Comparison of ENCODE assay signal across 2 cellular contexts in the genomic region with DNA sequence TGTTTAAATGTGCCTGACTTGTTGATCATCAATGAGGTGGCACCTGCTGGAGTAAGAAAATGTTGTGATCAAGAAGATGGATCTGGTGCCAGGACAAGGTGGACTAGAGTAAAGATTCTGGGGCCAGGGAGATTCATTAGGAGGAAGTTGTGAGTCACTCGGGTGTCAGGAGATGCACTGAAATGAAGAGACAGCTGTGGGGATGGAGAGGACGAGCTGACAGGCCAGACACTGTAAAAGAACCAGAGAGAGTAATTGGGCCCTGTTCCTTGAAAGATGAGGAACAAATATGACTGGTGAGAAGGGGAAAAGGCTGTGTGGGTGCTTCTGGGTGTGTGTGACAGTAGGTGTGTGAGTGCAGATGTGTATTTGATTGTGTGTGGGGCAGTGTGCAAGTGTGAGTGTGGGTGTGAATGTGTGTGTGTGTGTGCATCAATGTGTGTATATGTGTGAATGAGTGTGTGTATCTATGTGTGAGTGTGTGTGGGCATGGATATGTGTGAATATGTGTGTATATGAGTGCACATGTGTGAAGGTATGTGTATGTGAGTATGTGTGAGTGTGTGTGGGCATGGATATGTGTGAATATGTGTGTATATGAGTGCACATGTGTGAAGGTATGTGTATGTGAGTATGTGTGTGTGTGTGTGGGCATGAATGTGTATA.
TF ChIP-seq lines count a peak whose summit lies in the region.

No MANE protein-coding gene starts in this region.

TF ChIP-seq in GM23338, 12 proteins besides CTCF, POLR2A, EP300 and RAD21 (continued from another document):
- TF ChIP-seq, protein P1, sequence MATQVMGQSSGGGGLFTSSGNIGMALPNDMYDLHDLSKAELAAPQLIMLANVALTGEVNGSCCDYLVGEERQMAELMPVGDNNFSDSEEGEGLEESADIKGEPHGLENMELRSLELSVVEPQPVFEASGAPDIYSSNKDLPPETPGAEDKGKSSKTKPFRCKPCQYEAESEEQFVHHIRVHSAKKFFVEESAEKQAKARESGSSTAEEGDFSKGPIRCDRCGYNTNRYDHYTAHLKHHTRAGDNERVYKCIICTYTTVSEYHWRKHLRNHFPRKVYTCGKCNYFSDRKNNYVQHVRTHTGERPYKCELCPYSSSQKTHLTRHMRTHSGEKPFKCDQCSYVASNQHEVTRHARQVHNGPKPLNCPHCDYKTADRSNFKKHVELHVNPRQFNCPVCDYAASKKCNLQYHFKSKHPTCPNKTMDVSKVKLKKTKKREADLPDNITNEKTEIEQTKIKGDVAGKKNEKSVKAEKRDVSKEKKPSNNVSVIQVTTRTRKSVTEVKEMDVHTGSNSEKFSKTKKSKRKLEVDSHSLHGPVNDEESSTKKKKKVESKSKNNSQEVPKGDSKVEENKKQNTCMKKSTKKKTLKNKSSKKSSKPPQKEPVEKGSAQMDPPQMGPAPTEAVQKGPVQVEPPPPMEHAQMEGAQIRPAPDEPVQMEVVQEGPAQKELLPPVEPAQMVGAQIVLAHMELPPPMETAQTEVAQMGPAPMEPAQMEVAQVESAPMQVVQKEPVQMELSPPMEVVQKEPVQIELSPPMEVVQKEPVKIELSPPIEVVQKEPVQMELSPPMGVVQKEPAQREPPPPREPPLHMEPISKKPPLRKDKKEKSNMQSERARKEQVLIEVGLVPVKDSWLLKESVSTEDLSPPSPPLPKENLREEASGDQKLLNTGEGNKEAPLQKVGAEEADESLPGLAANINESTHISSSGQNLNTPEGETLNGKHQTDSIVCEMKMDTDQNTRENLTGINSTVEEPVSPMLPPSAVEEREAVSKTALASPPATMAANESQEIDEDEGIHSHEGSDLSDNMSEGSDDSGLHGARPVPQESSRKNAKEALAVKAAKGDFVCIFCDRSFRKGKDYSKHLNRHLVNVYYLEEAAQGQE (IDR thresholded peaks at IDR 0.05; ENCODE audit: unreplicated experiment) = no peak
- TF ChIP-seq, protein P2, sequence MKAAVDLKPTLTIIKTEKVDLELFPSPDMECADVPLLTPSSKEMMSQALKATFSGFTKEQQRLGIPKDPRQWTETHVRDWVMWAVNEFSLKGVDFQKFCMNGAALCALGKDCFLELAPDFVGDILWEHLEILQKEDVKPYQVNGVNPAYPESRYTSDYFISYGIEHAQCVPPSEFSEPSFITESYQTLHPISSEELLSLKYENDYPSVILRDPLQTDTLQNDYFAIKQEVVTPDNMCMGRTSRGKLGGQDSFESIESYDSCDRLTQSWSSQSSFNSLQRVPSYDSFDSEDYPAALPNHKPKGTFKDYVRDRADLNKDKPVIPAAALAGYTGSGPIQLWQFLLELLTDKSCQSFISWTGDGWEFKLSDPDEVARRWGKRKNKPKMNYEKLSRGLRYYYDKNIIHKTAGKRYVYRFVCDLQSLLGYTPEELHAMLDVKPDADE (IDR thresholded peaks at IDR 0.05) = no peak
- TF ChIP-seq, protein P3, sequence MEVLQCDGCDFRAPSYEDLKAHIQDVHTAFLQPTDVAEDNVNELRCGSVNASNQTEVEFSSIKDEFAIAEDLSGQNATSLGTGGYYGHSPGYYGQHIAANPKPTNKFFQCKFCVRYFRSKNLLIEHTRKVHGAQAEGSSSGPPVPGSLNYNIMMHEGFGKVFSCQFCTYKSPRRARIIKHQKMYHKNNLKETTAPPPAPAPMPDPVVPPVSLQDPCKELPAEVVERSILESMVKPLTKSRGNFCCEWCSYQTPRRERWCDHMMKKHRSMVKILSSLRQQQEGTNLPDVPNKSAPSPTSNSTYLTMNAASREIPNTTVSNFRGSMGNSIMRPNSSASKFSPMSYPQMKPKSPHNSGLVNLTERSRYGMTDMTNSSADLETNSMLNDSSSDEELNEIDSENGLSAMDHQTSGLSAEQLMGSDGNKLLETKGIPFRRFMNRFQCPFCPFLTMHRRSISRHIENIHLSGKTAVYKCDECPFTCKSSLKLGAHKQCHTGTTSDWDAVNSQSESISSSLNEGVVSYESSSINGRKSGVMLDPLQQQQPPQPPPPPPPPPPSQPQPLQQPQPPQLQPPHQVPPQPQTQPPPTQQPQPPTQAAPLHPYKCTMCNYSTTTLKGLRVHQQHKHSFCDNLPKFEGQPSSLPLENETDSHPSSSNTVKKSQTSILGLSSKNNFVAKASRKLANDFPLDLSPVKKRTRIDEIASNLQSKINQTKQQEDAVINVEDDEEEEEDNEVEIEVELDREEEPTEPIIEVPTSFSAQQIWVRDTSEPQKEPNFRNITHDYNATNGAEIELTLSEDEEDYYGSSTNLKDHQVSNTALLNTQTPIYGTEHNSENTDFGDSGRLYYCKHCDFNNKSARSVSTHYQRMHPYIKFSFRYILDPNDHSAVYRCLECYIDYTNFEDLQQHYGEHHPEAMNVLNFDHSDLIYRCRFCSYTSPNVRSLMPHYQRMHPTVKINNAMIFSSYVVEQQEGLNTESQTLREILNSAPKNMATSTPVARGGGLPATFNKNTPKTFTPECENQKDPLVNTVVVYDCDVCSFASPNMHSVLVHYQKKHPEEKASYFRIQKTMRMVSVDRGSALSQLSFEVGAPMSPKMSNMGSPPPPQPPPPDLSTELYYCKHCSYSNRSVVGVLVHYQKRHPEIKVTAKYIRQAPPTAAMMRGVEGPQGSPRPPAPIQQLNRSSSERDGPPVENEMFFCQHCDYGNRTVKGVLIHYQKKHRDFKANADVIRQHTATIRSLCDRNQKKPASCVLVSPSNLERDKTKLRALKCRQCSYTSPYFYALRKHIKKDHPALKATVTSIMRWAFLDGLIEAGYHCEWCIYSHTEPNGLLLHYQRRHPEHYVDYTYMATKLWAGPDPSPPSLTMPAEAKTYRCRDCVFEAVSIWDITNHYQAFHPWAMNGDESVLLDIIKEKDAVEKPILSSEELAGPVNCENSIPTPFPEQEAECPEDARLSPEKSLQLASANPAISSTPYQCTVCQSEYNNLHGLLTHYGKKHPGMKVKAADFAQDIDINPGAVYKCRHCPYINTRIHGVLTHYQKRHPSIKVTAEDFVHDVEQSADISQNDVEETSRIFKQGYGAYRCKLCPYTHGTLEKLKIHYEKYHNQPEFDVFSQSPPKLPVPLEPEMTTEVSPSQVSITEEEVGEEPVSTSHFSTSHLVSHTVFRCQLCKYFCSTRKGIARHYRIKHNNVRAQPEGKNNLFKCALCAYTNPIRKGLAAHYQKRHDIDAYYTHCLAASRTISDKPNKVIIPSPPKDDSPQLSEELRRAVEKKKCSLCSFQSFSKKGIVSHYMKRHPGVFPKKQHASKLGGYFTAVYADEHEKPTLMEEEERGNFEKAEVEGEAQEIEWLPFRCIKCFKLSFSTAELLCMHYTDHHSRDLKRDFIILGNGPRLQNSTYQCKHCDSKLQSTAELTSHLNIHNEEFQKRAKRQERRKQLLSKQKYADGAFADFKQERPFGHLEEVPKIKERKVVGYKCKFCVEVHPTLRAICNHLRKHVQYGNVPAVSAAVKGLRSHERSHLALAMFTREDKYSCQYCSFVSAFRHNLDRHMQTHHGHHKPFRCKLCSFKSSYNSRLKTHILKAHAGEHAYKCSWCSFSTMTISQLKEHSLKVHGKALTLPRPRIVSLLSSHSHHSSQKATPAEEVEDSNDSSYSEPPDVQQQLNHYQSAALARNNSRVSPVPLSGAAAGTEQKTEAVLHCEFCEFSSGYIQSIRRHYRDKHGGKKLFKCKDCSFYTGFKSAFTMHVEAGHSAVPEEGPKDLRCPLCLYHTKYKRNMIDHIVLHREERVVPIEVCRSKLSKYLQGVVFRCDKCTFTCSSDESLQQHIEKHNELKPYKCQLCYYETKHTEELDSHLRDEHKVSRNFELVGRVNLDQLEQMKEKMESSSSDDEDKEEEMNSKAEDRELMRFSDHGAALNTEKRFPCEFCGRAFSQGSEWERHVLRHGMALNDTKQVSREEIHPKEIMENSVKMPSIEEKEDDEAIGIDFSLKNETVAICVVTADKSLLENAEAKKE (CRISPR knock-in tag; IDR thresholded peaks at IDR 0.05) = no peak
- TF ChIP-seq EZH2 (IDR thresholded peaks at IDR 0.05; ENCODE audit: low read depth, unreplicated experiment) (no peak), JUNB (IDR thresholded peaks at IDR 0.05; ENCODE audit: unreplicated experiment) (no peak), CREB1 (CRISPR knock-in tag; IDR thresholded peaks at IDR 0.05; ENCODE audit: low read depth) (no peak), EZH2phosphoT487 (IDR thresholded peaks at IDR 0.05; ENCODE audit: unreplicated experiment) (no peak)

TF ChIP-seq in H1, 55 proteins besides CTCF, POLR2A, EP300 and RAD21 (continued from another document):
- TF ChIP-seq, protein P4, sequence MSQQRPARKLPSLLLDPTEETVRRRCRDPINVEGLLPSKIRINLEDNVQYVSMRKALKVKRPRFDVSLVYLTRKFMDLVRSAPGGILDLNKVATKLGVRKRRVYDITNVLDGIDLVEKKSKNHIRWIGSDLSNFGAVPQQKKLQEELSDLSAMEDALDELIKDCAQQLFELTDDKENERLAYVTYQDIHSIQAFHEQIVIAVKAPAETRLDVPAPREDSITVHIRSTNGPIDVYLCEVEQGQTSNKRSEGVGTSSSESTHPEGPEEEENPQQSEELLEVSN (IDR thresholded peaks at IDR 0.05) = no peak
- no peak for TF ChIP-seq RXRA (IDR thresholded peaks at IDR 0.05; ENCODE audit: insufficient read depth, low read depth, low read length)
- TF ChIP-seq KDM5A (IDR thresholded peaks at IDR 0.05; ENCODE audit: low read length) = no peak
- no peak for TF ChIP-seq SRF (IDR thresholded peaks at IDR 0.05; ENCODE audit: low read depth, low read length)
- TF ChIP-seq SP2 (IDR thresholded peaks at IDR 0.05; ENCODE audit: low read length) = no peak
- TF ChIP-seq YY1 (IDR thresholded peaks at IDR 0.05; ENCODE audit: low read depth, low read length) = no peak
- TF ChIP-seq POU5F1 (IDR thresholded peaks at IDR 0.05; ENCODE audit: low read depth, low read length) = no peak
- no peak for TF ChIP-seq RNF2 (IDR thresholded peaks at IDR 0.05; ENCODE audit: borderline replicate concordance, low read depth, low read length, missing control alignments, poor library complexity, severe bottlenecking)
- TF ChIP-seq TEAD4 (IDR thresholded peaks at IDR 0.05; ENCODE audit: low read depth, low read length) = no peak
